32 cellular contexts compared by ENCODE assay signal in the genomic region with DNA sequence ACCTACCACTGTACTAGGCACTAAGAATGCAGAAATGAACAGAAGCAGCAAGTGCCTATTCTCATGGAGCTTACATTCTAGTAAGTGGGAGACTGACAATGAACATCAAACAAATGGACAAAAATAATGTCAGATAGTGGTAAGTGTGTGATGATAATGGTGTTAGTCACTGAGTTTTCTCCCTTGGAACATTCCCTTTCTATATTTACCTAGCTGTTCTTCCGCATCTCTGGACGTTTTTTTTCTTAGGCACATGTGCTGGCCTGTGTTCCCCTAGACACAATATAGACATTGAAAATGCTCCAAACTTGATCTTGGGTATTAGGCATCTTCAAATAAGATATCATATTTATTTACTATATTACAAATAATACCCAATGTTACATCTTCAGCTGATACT.
"Had no signal": no experiment of that assay in that cellular context is flagged by ENCODE, and none has a peak within 500 bp of the region (broad histone marks: within the 10 kb centered on the region; RNA-seq: fewer than 3 reads in every experiment).

No MANE protein-coding gene starts in this region.

- H3K36me3 Mint-ChIP-seq: activated CD8-positive, alpha-beta memory T cell treated with anti-CD3 and anti-CD28 coated beads, Interleukin-2, amount 10 ng/mL, durations not matched to agents 7 days and 5 days; activated naive CD8-positive, alpha-beta T cell treated with anti-CD3 and anti-CD28 coated beads for 36 hours had no signal

- H3K4me3 Mint-ChIP-seq: activated B cell treated with CpG ODN at 0.5 μM for 24 hours; activated CD4-positive, alpha-beta memory T cell treated with anti-CD3 and anti-CD28 coated beads, Interleukin-2, amount 10 ng/mL, durations not matched to agents 7 days and 5 days; activated CD8-positive, alpha-beta memory T cell treated with anti-CD3 and anti-CD28 coated beads, Interleukin-2, amount 10 ng/mL, durations not matched to agents 7 days and 5 days; activated naive CD8-positive, alpha-beta T cell treated with anti-CD3 and anti-CD28 coated beads for 36 hours; activated T-helper 17 cell treated with anti-CD3 and anti-CD28 coated beads, Interleukin-2, amount 50 U/mL, for 72 hours had no signal

- DNase-seq: activated B cell treated with CpG ODN at 0.5 μM for 24 hours; activated CD4-positive, alpha-beta memory T cell treated with anti-CD3 and anti-CD28 coated beads, Interleukin-2, amount 10 ng/mL, durations not matched to agents 7 days and 5 days; activated CD4-positive, alpha-beta T cell treated with anti-CD3 and anti-CD28 coated beads for 48 hours; activated CD4-positive, CD25-positive, alpha-beta regulatory T cell treated with anti-CD3 and anti-CD28 coated beads, Interleukin-2, amount 50 U/mL, for 72 hours; activated CD8-positive, alpha-beta memory T cell treated with anti-CD3 and anti-CD28 coated beads for 24 hours; activated CD8-positive, alpha-beta memory T cell treated with anti-CD3 and anti-CD28 coated beads, Interleukin-2, amount 10 ng/mL, durations not matched to agents 7 days and 5 days; activated CD8-positive, alpha-beta memory T cell treated with anti-CD3 and anti-CD28 coated beads, Interleukin-2, amount 50 U/mL, for 48 hours; activated effector memory CD4-positive, alpha-beta T cell treated with anti-CD3 and anti-CD28 coated beads, Interleukin-2, amount 50 U/mL, for 16 hours; activated naive CD4-positive, alpha-beta T cell; activated naive CD4-positive, alpha-beta T cell treated with anti-CD3 and anti-CD28 coated beads, Interleukin-2, amount 50 U/mL, for 16 hours; activated naive CD8-positive, alpha-beta T cell treated with anti-CD3 and anti-CD28 coated beads for 36 hours; activated T-cell treated with anti-CD3 and anti-CD28 coated beads, Interleukin-2, amount 50 U/mL, for 48 hours; amniotic stem cell; aorta; caudate nucleus; cerebellar nuclear complex; NCI-H1105; NCI-H1417 treated with DMSO at 0.1 percent for 48 hours; NCI-H1930; NCI-H2081 treated with DMSO at 0.1 percent for 48 hours; NCI-H345; NCI-H524 treated with DMSO at 0.1 percent for 48 hours; Peyer's patch; Right ventricle myocardium superior; RPMI8226; SW 1271; T-helper 1 cell; T-helper 2 cell; T-helper 9 cell had no signal

- H3K4me3 ChIP-seq: breast epithelium, Peyer's patch had no signal

- H3K4me1 ChIP-seq: breast epithelium, Peyer's patch had no signal

- ATAC-seq: activated CD8-positive, alpha-beta memory T cell treated with anti-CD3 and anti-CD28 coated beads, Interleukin-2, amount 10 ng/mL, durations not matched to agents 7 days and 5 days; activated T-helper 17 cell treated with anti-CD3 and anti-CD28 coated beads, Interleukin-2, amount 50 U/mL, for 72 hours had no signal

- H3K9me3 Mint-ChIP-seq: activated T-helper 17 cell treated with anti-CD3 and anti-CD28 coated beads, Interleukin-2, amount 50 U/mL, for 72 hours had no signal

- H3K4me1 Mint-ChIP-seq: activated B cell treated with CpG ODN at 0.5 μM for 24 hours; activated CD4-positive, alpha-beta memory T cell treated with anti-CD3 and anti-CD28 coated beads, Interleukin-2, amount 10 ng/mL, durations not matched to agents 7 days and 5 days; activated CD8-positive, alpha-beta memory T cell treated with anti-CD3 and anti-CD28 coated beads, Interleukin-2, amount 10 ng/mL, durations not matched to agents 7 days and 5 days; activated naive CD8-positive, alpha-beta T cell treated with anti-CD3 and anti-CD28 coated beads for 36 hours; activated T-helper 17 cell treated with anti-CD3 and anti-CD28 coated beads, Interleukin-2, amount 50 U/mL, for 72 hours had no signal

- H3K9me3 ChIP-seq: breast epithelium, Peyer's patch had no signal

- H3K27me3 ChIP-seq: breast epithelium, Peyer's patch had no signal

- H3K27ac Mint-ChIP-seq: activated B cell treated with CpG ODN at 0.5 μM for 24 hours; activated CD4-positive, alpha-beta memory T cell treated with anti-CD3 and anti-CD28 coated beads, Interleukin-2, amount 10 ng/mL, durations not matched to agents 7 days and 5 days; activated CD8-positive, alpha-beta memory T cell treated with anti-CD3 and anti-CD28 coated beads, Interleukin-2, amount 10 ng/mL, durations not matched to agents 7 days and 5 days; activated naive CD8-positive, alpha-beta T cell treated with anti-CD3 and anti-CD28 coated beads for 36 hours; activated T-helper 17 cell treated with anti-CD3 and anti-CD28 coated beads, Interleukin-2, amount 50 U/mL, for 72 hours had no signal

- H3K27ac ChIP-seq: breast epithelium, Peyer's patch, VCaP had no signal

- H3K27me3 Mint-ChIP-seq: activated B cell treated with CpG ODN at 0.5 μM for 24 hours; activated CD4-positive, alpha-beta memory T cell treated with anti-CD3 and anti-CD28 coated beads, Interleukin-2, amount 10 ng/mL, durations not matched to agents 7 days and 5 days; activated CD8-positive, alpha-beta memory T cell treated with anti-CD3 and anti-CD28 coated beads, Interleukin-2, amount 10 ng/mL, durations not matched to agents 7 days and 5 days; activated naive CD8-positive, alpha-beta T cell treated with anti-CD3 and anti-CD28 coated beads for 36 hours; activated T-helper 17 cell treated with anti-CD3 and anti-CD28 coated beads, Interleukin-2, amount 50 U/mL, for 72 hours had no signal

- H3K36me3 ChIP-seq: breast epithelium, Peyer's patch had no signal
